ENCODE assay signal across 10 cellular contexts in the genomic region with DNA sequence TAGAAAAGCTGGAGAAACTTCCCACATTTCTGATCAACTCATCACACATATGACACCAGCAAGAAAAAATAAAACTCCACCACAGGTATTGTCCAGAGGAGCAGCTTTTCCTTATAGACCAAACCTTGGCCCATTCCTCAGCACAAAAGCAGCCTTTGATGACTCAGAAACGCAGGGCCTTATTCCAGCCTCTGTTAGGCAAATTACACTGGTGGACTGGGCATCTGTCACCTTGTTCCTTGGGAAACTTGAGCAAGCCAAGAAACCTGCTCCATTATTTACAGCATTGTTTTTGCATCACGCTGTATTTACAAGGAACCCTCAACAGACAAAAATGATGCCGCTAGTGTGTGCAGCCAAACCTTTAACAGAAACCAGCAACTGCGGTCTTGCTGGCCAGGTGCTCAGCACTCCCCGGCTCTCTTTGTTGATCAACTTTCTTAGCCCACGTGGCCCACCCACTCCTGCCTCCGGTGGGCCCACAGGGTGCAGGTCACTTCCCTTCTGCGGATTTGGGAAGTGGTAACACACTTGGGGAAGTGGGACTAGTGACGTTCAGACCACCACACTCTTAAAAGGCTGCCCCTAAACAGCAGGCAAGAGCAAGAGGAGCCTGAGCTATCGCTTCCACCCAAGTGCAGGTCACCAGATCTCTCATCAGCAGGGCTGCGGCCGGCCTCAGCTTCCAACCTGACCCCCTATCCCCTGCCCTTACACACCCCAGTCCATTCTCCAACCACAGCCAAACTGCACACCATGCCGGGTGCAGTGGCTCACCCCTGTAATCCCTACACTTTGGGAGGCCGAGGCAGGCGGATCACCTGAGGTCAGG. TPM values are rescaled to one million over a fixed set of nuclear protein-coding genes. Genes with fewer than 3 reads are reported as not detected.
DNase-seq lines count a peak whose midpoint lies in the region; ATAC-seq and TF ChIP-seq lines count a peak whose summit lies in the region.
"Had no signal": no experiment of that assay in that cellular context is flagged by ENCODE, and none has a peak within 500 bp of the region (broad histone marks: within the 10 kb centered on the region; RNA-seq: fewer than 3 reads in every experiment).

No MANE protein-coding gene starts in this region.

- no peak overlapping the region for H3K27ac ChIP-seq in naive thymus-derived CD4-positive, alpha-beta T cell (ENCODE audit: low read depth, low read length)

- peak; percentile 26 for DNase-seq in COLO668 (lab: John Stamatoyannopoulos, UW; ENCODE audit: unreplicated experiment)
- peak; percentile 96 for DNase-seq in SIG-M5 treated with dmso at 0.1 percent for 504 hours (lab: John Stamatoyannopoulos, UW; ENCODE audit: unreplicated experiment)
- no peak for DNase-seq in naive thymus-derived CD4-positive, alpha-beta T cell
- no peak for DNase-seq in posterior vena cava (ENCODE audit: low spot score)
- DNase-seq in NCI-H2227 (lab: John Stamatoyannopoulos, UW; ENCODE audit: unreplicated experiment), result no peak
- no peak for DNase-seq in OCI-M1 (lab: John Stamatoyannopoulos, UW)

- no peaks in the 10 kb centered on the region for H3K9me3 Mint-ChIP-seq in naive thymus-derived CD4-positive, alpha-beta T cell

- CTCF ChIA-PET in naive thymus-derived CD4-positive, alpha-beta T cell (lab: Charles Lee), result interaction anchor here (1.0 kb wide), 1 partner anchor 120 kb away, joined by 3 read pairs; no protein-coding TSS in a partner anchor

- H3K36me3 ChIP-seq in naive thymus-derived CD4-positive, alpha-beta T cell (ENCODE audit: control insufficient read depth in 2 of 3, insufficient read depth in 3 of 3, low read length in 3 of 3), result peaks cover 0 to 4% (median 0%) of the 10 kb centered on the region in 3 experiments

- POLR2A ChIA-PET in naive thymus-derived CD4-positive, alpha-beta T cell (lab: Charles Lee), result no interaction called here

- TF ChIP-seq POLR2A in GM19193 (IDR thresholded peaks at IDR 0.05; ENCODE audit: extremely low read depth, insufficient read depth, insufficient read length), result peak; percentile 53

- H3K27ac Mint-ChIP-seq in naive thymus-derived CD4-positive, alpha-beta T cell, result peak overlapping the region in 1 of 9 donors; percentile 54

- no peak overlapping the region for H3K4me3 ChIP-seq in naive thymus-derived CD4-positive, alpha-beta T cell (ENCODE audit: low read length)

- H3K9me3 ChIP-seq in naive thymus-derived CD4-positive, alpha-beta T cell (ENCODE audit: control insufficient read depth in 2 of 3, low read length in 3 of 3), result no peaks in the 10 kb centered on the region

- intact Hi-C loops in naive thymus-derived CD4-positive, alpha-beta T cell (cut with micrococcal nuclease), result loop anchor here (2.0 to 10.0 kb wide), 7 partner anchors 29 to 971 kb away; partner anchors contain the start of genes ACSL3 (in 1 of the 2), CUL3 (in 1 of the 2), MRPL44 (in 1 of the 2) and SERPINE2 (in 1 of the 2)
- intact Hi-C loops in posterior vena cava (cut with DNase I), result no loop called here

- H3K27me3 Mint-ChIP-seq in naive thymus-derived CD4-positive, alpha-beta T cell, result no peaks in the 10 kb centered on the region

- H3K4me1 Mint-ChIP-seq in naive thymus-derived CD4-positive, alpha-beta T cell, result peaks cover 0 to 21% (median 12%) of the 10 kb centered on the region in 7 donors

- peak overlapping the region; percentile 57 to 97 (median 93) for H3K4me3 Mint-ChIP-seq in naive thymus-derived CD4-positive, alpha-beta T cell

- no peaks in the 10 kb centered on the region for H3K27me3 ChIP-seq in naive thymus-derived CD4-positive, alpha-beta T cell (ENCODE audit: control insufficient read depth in 2 of 2, insufficient read depth in 2 of 2, low read length in 2 of 2)
- H3K27me3 ChIP-seq: foreskin keratinocyte had no signal

- no peaks in the 10 kb centered on the region for H3K4me1 ChIP-seq in naive thymus-derived CD4-positive, alpha-beta T cell (ENCODE audit: control insufficient read depth in 2 of 2, insufficient read depth in 2 of 2, low read length in 2 of 2)

- peak; percentile 45 for ATAC-seq in HG03097 (IDR thresholded peaks at IDR 0.05; ENCODE audit: low FRiP score, unreplicated experiment)
- ATAC-seq in naive thymus-derived CD4-positive, alpha-beta T cell, result peak; percentile 10
- ATAC-seq: foreskin keratinocyte, K562 had no signal

- H3K36me3 Mint-ChIP-seq in naive thymus-derived CD4-positive, alpha-beta T cell, result no peaks in the 10 kb centered on the region

RNA-seq across cellular contexts. Expression of gene AP1S3, which starts 1.5 kb away (rescaled TPM):
- total RNA-seq in naive thymus-derived CD4-positive, alpha-beta T cell, result 1 to 10 TPM in 3 of 5 experiments, under 1 TPM in 2; 0.54 to 8.2 (median 1.6) TPM
- 1 to 10 TPM in 1 of 2 donors, under 1 TPM in 1; 0.53 to 2.1 TPM for polyA plus RNA-seq in naive thymus-derived CD4-positive, alpha-beta T cell
- 1 to 10 TPM; 1.2 to 1.5 TPM for total RNA-seq in posterior vena cava

Comparison
In these comparisons a context has a peak if more than half of its experiments do, and no peak if none do; other contexts are left out.
1. DNase-seq: peak in COLO668 (single experiment) and SIG-M5 treated with dmso at 0.1 percent for 504 hours (single experiment); none in naive thymus-derived CD4-positive, alpha-beta T cell (0 of 9), posterior vena cava (single experiment), NCI-H2227 (single experiment) and OCI-M1 (single experiment).
2. intact Hi-C loops: an anchor here in naive thymus-derived CD4-positive, alpha-beta T cell (2.0 to 10.0 kb wide); none called in posterior vena cava.